ENCODE assay signal across 32 cellular contexts in genomic region chr10:34969171-34969570, GRCh38.
"Had no signal": no experiment of that assay in that cellular context is flagged by ENCODE, and none has a peak within 500 bp of the region (broad histone marks: within the 10 kb centered on the region; RNA-seq: fewer than 3 reads in every experiment).

No MANE protein-coding gene starts in this region.

- H3K36me3 ChIP-seq: brain microvascular endothelial cell, WERI-Rb-1 had no signal

- ATAC-seq: activated CD4-positive, CD25-positive, alpha-beta regulatory T cell treated with anti-CD3 and anti-CD28 coated beads, Interleukin-2, amount 50 U/mL, for 24 hours; activated CD8-positive, alpha-beta T cell treated with anti-CD3 and anti-CD28 coated beads for 36 hours; activated T-cell treated with anti-CD3 and anti-CD28 coated beads, Interleukin-2, amount 50 U/mL, for 4 hours; activated T-helper 17 cell treated with anti-CD3 and anti-CD28 coated beads, Interleukin-2, amount 50 U/mL, for 72 hours; esophagus mucosa; T-helper 17 cell had no signal

- H3K4me1 Mint-ChIP-seq: activated B cell treated with CpG ODN at 0.5 μM for 24 hours; activated T-helper 17 cell treated with anti-CD3 and anti-CD28 coated beads, Interleukin-2, amount 50 U/mL, for 72 hours; endodermal cell; T-helper 17 cell had no signal

- DNase-seq: activated B cell treated with CpG ODN at 0.5 μM for 24 hours; activated CD4-positive, alpha-beta T cell treated with anti-CD3 and anti-CD28 coated beads for 48 hours; activated CD4-positive, alpha-beta T cell treated with anti-CD3 and anti-CD28 coated beads, Interleukin-2, amount 50 U/mL, for 1 hour; activated CD4-positive, alpha-beta T cell treated with anti-CD3 and anti-CD28 coated beads, Interleukin-2, amount 50 U/mL, for 48 hours; activated CD8-positive, alpha-beta memory T cell treated with anti-CD3 and anti-CD28 coated beads for 24 hours; activated CD8-positive, alpha-beta T cell treated with anti-CD3 and anti-CD28 coated beads for 36 hours; activated effector memory CD4-positive, alpha-beta T cell treated with Interleukin-2 at 50 U/mL for 16 hours; activated gamma-delta T cell treated with Interleukin-2 at 50 U/mL for 16 hours; activated naive CD4-positive, alpha-beta T cell treated with anti-CD3 and anti-CD28 coated beads, Interleukin-2, amount 50 U/mL, for 16 hours; activated naive CD4-positive, alpha-beta T cell treated with Interleukin-2 at 50 U/mL for 16 hours; activated T-cell treated with anti-CD3 and anti-CD28 coated beads, Interleukin-2, amount 50 U/mL, for 4 hours; amniotic stem cell; anterior cingulate cortex; brain microvascular endothelial cell; central memory CD4-positive, alpha-beta T cell; cerebellar nuclear complex; dorsolateral prefrontal cortex; effector memory CD4-positive, alpha-beta T cell; endodermal cell; foreskin fibroblast; head of caudate nucleus; T-helper 1 cell; T-helper 17 cell; T1000; WERI-Rb-1 had no signal

- H3K27me3 ChIP-seq: brain microvascular endothelial cell had no signal

- H3K27me3 Mint-ChIP-seq: activated B cell treated with CpG ODN at 0.5 μM for 24 hours; activated CD8-positive, alpha-beta T cell treated with anti-CD3 and anti-CD28 coated beads for 36 hours; activated naive CD8-positive, alpha-beta T cell; dendritic cell treated with granulocyte-macrophage colony-stimulating factor and Interleukin-4, amounts not matched to agents 40 ng/mL and 50 ng/mL, for 4 days had no signal

- H3K36me3 Mint-ChIP-seq: activated naive CD8-positive, alpha-beta T cell had no signal

- H3K9me3 Mint-ChIP-seq: activated CD8-positive, alpha-beta T cell treated with anti-CD3 and anti-CD28 coated beads for 36 hours; activated T-cell treated with anti-CD3 and anti-CD28 coated beads, Interleukin-2, amount 50 U/mL, for 4 hours; activated T-helper 17 cell treated with anti-CD3 and anti-CD28 coated beads, Interleukin-2, amount 50 U/mL, for 72 hours; endodermal cell; T-helper 2 cell treated with Interferon-gamma antibody and Interleukin-4, amounts not matched to agents 5 μg/mL and 100 μg/mL, for 36 hours had no signal

- H3K4me3 Mint-ChIP-seq: activated B cell treated with CpG ODN at 0.5 μM for 24 hours; activated CD8-positive, alpha-beta T cell treated with anti-CD3 and anti-CD28 coated beads for 36 hours; activated naive CD8-positive, alpha-beta T cell; activated T-cell treated with anti-CD3 and anti-CD28 coated beads, Interleukin-2, amount 50 U/mL, for 4 hours; activated T-helper 17 cell treated with anti-CD3 and anti-CD28 coated beads, Interleukin-2, amount 50 U/mL, for 72 hours; dendritic cell treated with granulocyte-macrophage colony-stimulating factor and Interleukin-4, amounts not matched to agents 40 ng/mL and 50 ng/mL, for 4 days; endodermal cell; T-helper 17 cell; T-helper 2 cell treated with Interferon-gamma antibody and Interleukin-4, amounts not matched to agents 5 μg/mL and 100 μg/mL, for 36 hours had no signal

- H3K27ac ChIP-seq: brain microvascular endothelial cell, coronary artery, dorsolateral prefrontal cortex, WERI-Rb-1 had no signal

- H3K4me3 ChIP-seq: coronary artery, dorsolateral prefrontal cortex had no signal

- H3K27ac Mint-ChIP-seq: activated B cell treated with CpG ODN at 0.5 μM for 24 hours; activated CD8-positive, alpha-beta T cell treated with anti-CD3 and anti-CD28 coated beads for 36 hours; activated naive CD8-positive, alpha-beta T cell; activated T-helper 17 cell treated with anti-CD3 and anti-CD28 coated beads, Interleukin-2, amount 50 U/mL, for 72 hours; dendritic cell treated with granulocyte-macrophage colony-stimulating factor and Interleukin-4, amounts not matched to agents 40 ng/mL and 50 ng/mL, for 4 days; endodermal cell; T-helper 17 cell; T-helper 2 cell treated with Interferon-gamma antibody and Interleukin-4, amounts not matched to agents 5 μg/mL and 100 μg/mL, for 36 hours had no signal
